In genomic region chr6:162770955-162771354, GRCh38 we compare ENCODE assay signal across 27 cellular contexts. TPM values are rescaled to one million over a fixed set of nuclear protein-coding genes. Genes with fewer than 3 reads are reported as not detected.
"Had no signal": no experiment of that assay in that cellular context is flagged by ENCODE, and none has a peak within 500 bp of the region (broad histone marks: within the 10 kb centered on the region; RNA-seq: fewer than 3 reads in every experiment).

No MANE protein-coding gene starts in this region.

- FAIRE-seq: colon, endometrium, endothelial cell of umbilical vein had no signal

- H3K27ac ChIP-seq: colonic mucosa, coronary artery, dorsolateral prefrontal cortex, epithelial cell of prostate, esophagus muscularis mucosa, esophagus squamous epithelium, foreskin keratinocyte, gastrocnemius medialis, gastroesophageal sphincter, heart left ventricle, heart right ventricle had no signal

- H3K27me3 ChIP-seq: colonic mucosa, dorsolateral prefrontal cortex, esophagus muscularis mucosa, esophagus squamous epithelium, foreskin keratinocyte, gastrocnemius medialis, gastroesophageal sphincter, heart left ventricle, heart right ventricle had no signal

- DNase-seq: colonic mucosa; cortex of kidney; dermis blood vessel endothelial cell; dorsolateral prefrontal cortex; effector CD4-positive, alpha-beta T cell; effector CD8-positive, alpha-beta T cell; effector memory CD4-positive, alpha-beta T cell; effector memory CD8-positive, alpha-beta T cell; endodermal cell; erythroblast; esophagus squamous epithelium; foreskin fibroblast; foreskin keratinocyte; foreskin melanocyte; gastrocnemius medialis; glutamatergic neuron; head of caudate nucleus; heart left ventricle; heart right ventricle had no signal

- H3K36me3 ChIP-seq: colonic mucosa, esophagus muscularis mucosa, esophagus squamous epithelium, gastrocnemius medialis, gastroesophageal sphincter, heart left ventricle, heart right ventricle had no signal

- H3K4me1 ChIP-seq: colonic mucosa, esophagus muscularis mucosa, esophagus squamous epithelium, foreskin keratinocyte, gastrocnemius medialis, gastroesophageal sphincter, heart left ventricle, heart right ventricle had no signal

- H3K9me3 ChIP-seq: colonic mucosa, esophagus muscularis mucosa, esophagus squamous epithelium, gastrocnemius medialis had no signal

- H3K4me3 ChIP-seq: colonic mucosa, coronary artery, dorsolateral prefrontal cortex, esophagus muscularis mucosa, esophagus squamous epithelium, gastrocnemius medialis, gastroesophageal sphincter, heart left ventricle, heart right ventricle had no signal

- ATAC-seq: effector memory CD8-positive, alpha-beta T cell; esophagus mucosa; foreskin keratinocyte; gastrocnemius medialis; gastroesophageal sphincter; heart left ventricle; heart right ventricle had no signal

RNA-seq across cellular contexts. Expression of gene PACRG, which starts 43.2 kb away (rescaled TPM):
- total RNA-seq: endothelial cell of umbilical vein, foreskin keratinocyte had no signal
- polyA plus RNA-seq: foreskin keratinocyte had no signal

RNA-seq across cellular contexts. Expression of gene PRKN, which starts 43.4 kb away (rescaled TPM):
- total RNA-seq: endothelial cell of umbilical vein had no signal
